In the genomic region with DNA sequence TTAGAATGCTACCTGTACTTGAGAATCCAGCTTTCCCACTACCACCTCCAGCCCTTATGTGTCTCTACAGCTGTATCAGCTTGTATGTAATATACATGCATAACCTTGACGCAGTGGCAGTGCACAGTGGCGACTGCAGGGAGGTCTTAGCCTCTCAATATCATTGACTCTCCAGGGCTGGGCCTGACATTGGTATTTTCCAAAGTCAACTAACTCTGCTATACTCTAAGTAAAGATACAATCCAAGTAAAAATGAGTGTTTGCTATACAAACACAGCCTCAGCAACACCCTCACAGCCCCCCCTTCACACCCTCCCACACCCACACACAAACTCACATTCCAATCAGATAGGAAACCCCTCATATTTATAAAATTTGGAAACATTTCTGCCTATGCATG, we compare ENCODE assay signal across 18 cellular contexts.
"Had no signal": no experiment of that assay in that cellular context is flagged by ENCODE, and none has a peak within 500 bp of the region (broad histone marks: within the 10 kb centered on the region; RNA-seq: fewer than 3 reads in every experiment).

No MANE protein-coding gene starts in this region.

- H3K27ac Mint-ChIP-seq: endodermal cell; naive thymus-derived CD4-positive, alpha-beta T cell; stimulated activated naive B cell treated with anti-CD40 and anti-IgM and Interleukin-4, amounts not matched to agents 10 μg/mL and 1 μg/mL and 100 μg/mL, for 72 hours; stimulated activated naive CD8-positive, alpha-beta T cell treated with anti-CD3 and anti-CD28 coated beads, Interleukin-15, amount 100 ng/mL, for 72 hours had no signal

- H3K27me3 ChIP-seq: colonic mucosa, neutrophil, right atrium auricular region, sigmoid colon had no signal

- H3K9me3 ChIP-seq: colonic mucosa, heart right ventricle, left ventricle myocardium inferior, neutrophil, right atrium auricular region, sigmoid colon had no signal

- H3K4me3 ChIP-seq: colonic mucosa, heart right ventricle, left ventricle myocardium inferior, lung, right atrium auricular region, sigmoid colon, skin epidermis had no signal

- ATAC-seq: heart right ventricle; naive thymus-derived CD4-positive, alpha-beta T cell; stimulated activated naive B cell treated with anti-CD40 and anti-IgM and Interleukin-4, amounts not matched to agents 10 μg/mL and 1 μg/mL and 100 μg/mL, for 72 hours; stimulated activated naive CD8-positive, alpha-beta T cell treated with anti-CD3 and anti-CD28 coated beads, Interleukin-15, amount 100 ng/mL, for 72 hours had no signal

- H3K36me3 ChIP-seq: colonic mucosa, heart right ventricle, left ventricle myocardium inferior, neutrophil, right atrium auricular region, sigmoid colon had no signal

- DNase-seq: caudate nucleus; colonic mucosa; effector CD4-positive, alpha-beta T cell; endodermal cell; heart right ventricle; islet precursor cell; left ventricle myocardium inferior; mesendoderm; naive thymus-derived CD4-positive, alpha-beta T cell; sigmoid colon; stimulated activated CD4-positive, alpha-beta T cell treated with anti-CD3 and anti-CD28 coated beads, Interleukin-2, amount 100 ng/mL, for 24 hours; stimulated activated CD4-positive, alpha-beta T cell treated with anti-CD3 and anti-CD28 coated beads, Interleukin-4, amount 100 ng/mL, for 4 hours; stimulated activated naive B cell treated with anti-CD40 and anti-IgM and Interleukin-4, amounts not matched to agents 10 μg/mL and 1 μg/mL and 100 μg/mL, for 72 hours; stimulated activated naive CD8-positive, alpha-beta T cell treated with anti-CD3 and anti-CD28 coated beads, Interleukin-15, amount 100 ng/mL, for 72 hours had no signal

- H3K9me3 Mint-ChIP-seq: endodermal cell; stimulated activated naive B cell treated with anti-CD40 and anti-IgM and Interleukin-4, amounts not matched to agents 10 μg/mL and 1 μg/mL and 100 μg/mL, for 72 hours; stimulated activated naive CD8-positive, alpha-beta T cell treated with anti-CD3 and anti-CD28 coated beads, Interleukin-15, amount 100 ng/mL, for 72 hours had no signal

- H3K36me3 Mint-ChIP-seq: stimulated activated naive B cell treated with anti-CD40 and anti-IgM and Interleukin-4, amounts not matched to agents 10 μg/mL and 1 μg/mL and 100 μg/mL, for 72 hours had no signal

- H3K27me3 Mint-ChIP-seq: naive thymus-derived CD4-positive, alpha-beta T cell; stimulated activated naive CD8-positive, alpha-beta T cell treated with anti-CD3 and anti-CD28 coated beads, Interleukin-15, amount 100 ng/mL, for 72 hours had no signal

- H3K4me1 ChIP-seq: colonic mucosa, sigmoid colon had no signal

- H3K4me3 Mint-ChIP-seq: endodermal cell; naive thymus-derived CD4-positive, alpha-beta T cell; stimulated activated naive B cell treated with anti-CD40 and anti-IgM and Interleukin-4, amounts not matched to agents 10 μg/mL and 1 μg/mL and 100 μg/mL, for 72 hours; stimulated activated naive CD8-positive, alpha-beta T cell treated with anti-CD3 and anti-CD28 coated beads, Interleukin-15, amount 100 ng/mL, for 72 hours had no signal

- H3K27ac ChIP-seq: colonic mucosa, heart right ventricle, left ventricle myocardium inferior, right atrium auricular region, sigmoid colon, skin epidermis had no signal
